13 cellular contexts compared by ENCODE assay signal in the genomic region with DNA sequence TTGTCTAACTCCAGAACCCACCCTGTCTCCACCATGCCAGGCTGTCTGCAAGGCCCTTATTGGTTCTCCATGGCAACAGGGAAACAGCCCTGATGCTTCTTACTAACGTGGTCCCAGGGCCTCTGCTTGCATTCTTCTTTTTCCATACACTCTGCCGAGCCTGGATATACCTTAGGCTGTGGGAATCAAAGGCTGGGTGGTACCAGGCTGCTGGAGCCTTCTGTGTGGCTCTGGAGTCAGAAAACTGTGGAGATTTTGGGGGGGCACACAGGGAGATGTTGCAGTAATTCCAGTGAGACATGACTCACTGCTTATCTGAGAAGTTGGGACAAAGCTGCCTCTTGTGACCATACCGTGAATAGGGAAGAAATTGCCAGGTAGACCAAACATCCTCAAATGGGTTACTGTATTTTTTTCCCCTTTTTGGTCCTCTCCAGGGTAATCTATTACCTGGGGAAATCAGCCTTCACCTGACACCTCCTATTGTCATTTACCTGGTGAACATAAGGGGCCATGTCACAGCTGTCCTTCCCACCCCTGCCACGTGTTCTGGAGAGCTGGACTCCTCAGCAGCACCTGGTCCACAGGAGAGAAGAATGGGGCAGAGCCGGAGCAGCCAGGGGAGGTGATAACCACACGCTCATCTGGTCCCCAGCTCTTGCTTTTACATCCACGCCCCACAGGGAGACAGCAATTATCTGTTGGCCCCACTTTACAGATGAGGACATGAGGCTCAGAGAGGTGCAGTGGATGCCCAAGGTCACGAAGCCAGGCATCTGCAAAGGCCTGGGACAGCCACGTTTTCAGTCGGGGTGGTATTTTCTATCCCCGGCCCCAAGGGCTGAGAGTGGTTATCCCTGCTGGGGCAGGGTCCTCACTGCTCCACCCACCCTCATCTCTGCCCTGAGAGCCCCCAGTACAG. TPM values are rescaled to one million over a fixed set of nuclear protein-coding genes. Genes with fewer than 3 reads are reported as not detected.
DNase-seq lines count a peak whose midpoint lies in the region; ATAC-seq and TF ChIP-seq lines count a peak whose summit lies in the region.
"Had no signal": no experiment of that assay in that cellular context is flagged by ENCODE, and none has a peak within 500 bp of the region (broad histone marks: within the 10 kb centered on the region; RNA-seq: fewer than 3 reads in every experiment).

No MANE protein-coding gene starts in this region.

- peak; percentile 71 for DNase-seq in HT-29 (ENCODE audit: low spot score)
- no peak for DNase-seq in caudate nucleus (lab: John Stamatoyannopoulos, UW)
- DNase-seq in DMS53 (lab: John Stamatoyannopoulos, UW): no peak
- DNase-seq in activated T-cell treated with anti-CD3 and anti-CD28 coated beads for 4 hours: no peak
- no peak for DNase-seq in stimulated activated naive CD8-positive, alpha-beta T cell treated with anti-CD3 and anti-CD28 coated beads, Interleukin-15, amount 100 ng/mL, for 72 hours
- DNase-seq: NCI-H187, T1000 had no signal

- H3K27ac Mint-ChIP-seq in stimulated activated naive CD8-positive, alpha-beta T cell treated with anti-CD3 and anti-CD28 coated beads, Interleukin-15, amount 100 ng/mL, for 72 hours: peak overlapping the region in 1 of 2 donors; percentile 81
- H3K27ac Mint-ChIP-seq: B cell had no signal

- H2AFZ ChIP-seq in neural cell (ENCODE audit: low read depth, low read length): no peak overlapping the region
- H2AFZ ChIP-seq: parathyroid adenoma had no signal

- no peak for TF ChIP-seq EP300 in neural cell (conservative IDR thresholded peaks at IDR 0.05; ENCODE audit: poor library complexity, severe bottlenecking)

- no peak for TF ChIP-seq RAD21 in neural cell (conservative IDR thresholded peaks at IDR 0.05)

- H3F3A ChIP-seq in neural cell (ENCODE audit: insufficient read depth, low read length, poor library complexity, severe bottlenecking): no peaks in the 10 kb centered on the region

- H3K9me3 Mint-ChIP-seq in stimulated activated naive CD8-positive, alpha-beta T cell treated with anti-CD3 and anti-CD28 coated beads, Interleukin-15, amount 100 ng/mL, for 72 hours: no peaks in the 10 kb centered on the region

- H3K4me3 Mint-ChIP-seq in stimulated activated naive CD8-positive, alpha-beta T cell treated with anti-CD3 and anti-CD28 coated beads, Interleukin-15, amount 100 ng/mL, for 72 hours: no peak overlapping the region
- H3K4me3 Mint-ChIP-seq: B cell had no signal

- H3K4me2 ChIP-seq in neural cell (ENCODE audit: low read length): no peak overlapping the region

- no peak for ATAC-seq in esophagus mucosa
- ATAC-seq in stimulated activated naive CD8-positive, alpha-beta T cell treated with anti-CD3 and anti-CD28 coated beads, Interleukin-15, amount 100 ng/mL, for 72 hours: no peak

- H3K27ac ChIP-seq in 22Rv1: peak overlapping the region; percentile 63
- peak overlapping the region; percentile 22 for H3K27ac ChIP-seq in caudate nucleus (ENCODE audit: low read depth, low read length)
- H3K27ac ChIP-seq in neural cell (ENCODE audit: low read length): no peak overlapping the region
- H3K27ac ChIP-seq: parathyroid adenoma had no signal

- H3K4me3 ChIP-seq in neural cell (ENCODE audit: low read length): no peak overlapping the region
- H3K4me3 ChIP-seq: thoracic aorta had no signal

- no peaks in the 10 kb centered on the region for H3K9me3 ChIP-seq in neural cell (ENCODE audit: low read length)
- H3K9me3 ChIP-seq: thoracic aorta had no signal

- H3K79me2 ChIP-seq in neural cell (replicated peaks; ENCODE audit: insufficient read depth, low read length): peaks cover 8% of the 10 kb centered on the region
- H3K79me2 ChIP-seq: parathyroid adenoma had no signal

- TF ChIP-seq CTCF in 22Rv1 (IDR thresholded peaks at IDR 0.05): no peak
- TF ChIP-seq CTCF in neural cell (IDR thresholded peaks at IDR 0.05; ENCODE audit: poor library complexity, severe bottlenecking): no peak

- peaks cover 16% of the 10 kb centered on the region for H3K27me3 ChIP-seq in neural cell (ENCODE audit: insufficient read depth, low read depth, low read length)

- no peaks in the 10 kb centered on the region for H4K20me1 ChIP-seq in neural cell (ENCODE audit: insufficient read depth)

- no peaks in the 10 kb centered on the region for H3K9me2 ChIP-seq in neural cell (ENCODE audit: insufficient read depth, low read length)

- no peaks in the 10 kb centered on the region for H3K36me3 ChIP-seq in neural cell (ENCODE audit: insufficient read depth, low read length)
- H3K36me3 ChIP-seq: thoracic aorta had no signal

- H3K27me3 Mint-ChIP-seq in stimulated activated naive CD8-positive, alpha-beta T cell treated with anti-CD3 and anti-CD28 coated beads, Interleukin-15, amount 100 ng/mL, for 72 hours: peaks cover 36% of the 10 kb centered on the region

- no peak overlapping the region for H3K9ac ChIP-seq in neural cell (ENCODE audit: low read length)
- H3K9ac ChIP-seq: parathyroid adenoma had no signal

- peaks cover 60% of the 10 kb centered on the region for H3K4me1 Mint-ChIP-seq in stimulated activated naive CD8-positive, alpha-beta T cell treated with anti-CD3 and anti-CD28 coated beads, Interleukin-15, amount 100 ng/mL, for 72 hours

TF ChIP-seq in neural cell, 6 proteins besides CTCF, POLR2A, EP300 and RAD21:
- peak; percentile 19 for TF ChIP-seq MXI1 (conservative IDR thresholded peaks at IDR 0.05; ENCODE audit: poor library complexity, severe bottlenecking)
- TF ChIP-seq POLR2AphosphoS5 (IDR thresholded peaks at IDR 0.05): no peak
TF ChIP-seq in neural cell: peak in this region for 1.

RNA-seq across cellular contexts. Expression of a gene that starts 4.6 kb away (rescaled TPM):
- 12.3 and 14.1 TPM in 2 replicates for total RNA-seq in HT-29 (2014; rRNA removed; shearing (Covaris generic))
- 4.1 and 6.0 TPM in 2 replicates for polyA plus RNA-seq in neural cell
- 11.2 and 14.4 TPM in 2 replicates for polyA minus RNA-seq in neural cell
- 9.0 TPM for total RNA-seq in esophagus mucosa
- total RNA-seq: B cell had no signal
